In genomic region chr7:77698042-77698625, GRCh38 we compare ENCODE assay signal across 8 cellular contexts. TPM values are rescaled to one million over a fixed set of nuclear protein-coding genes. Genes with fewer than 3 reads are reported as not detected.
DNase-seq lines count a peak whose midpoint lies in the region; ATAC-seq and TF ChIP-seq lines count a peak whose summit lies in the region.

No MANE protein-coding gene starts in this region.

- no peak for TF ChIP-seq CTCF in body of pancreas (IDR thresholded peaks at IDR 0.05)

- intact Hi-C loops in body of pancreas (cut with DNase I), result no loop called here

- H3K27ac ChIP-seq in BLaER1, result 0 out of 2 replicates have a peak overlapping the region, but pooled peaks have one; percentile 98
- peak overlapping the region; percentile 86 for H3K27ac ChIP-seq in Karpas-422 (ENCODE audit: low read length)
- peak overlapping the region in 3 of 4 donors; percentile 96 to 98 (median 98) for H3K27ac ChIP-seq in body of pancreas
- H3K27ac ChIP-seq in mucosa of rectum (ENCODE audit: low read depth in 2 of 2, low read length in 2 of 2), result peak overlapping the region; percentile 95 to 98

- H3K4me1 ChIP-seq in BLaER1 (peaks cover 45% of the 10 kb centered on the region), Karpas-422 (ENCODE audit: low read length) (peaks cover 42% of the 10 kb centered on the region), body of pancreas (peaks cover 57% of the 10 kb centered on the region), mucosa of rectum (ENCODE audit: control insufficient read depth in 2 of 2, insufficient read depth in 2 of 2, low read length in 2 of 2) (peaks cover 12 to 31% of the 10 kb centered on the region in 2 donors)

- peak overlapping the region; percentile 96 for H3K4me2 ChIP-seq in BLaER1
- peak overlapping the region; percentile 82 for H3K4me2 ChIP-seq in Karpas-422 (ENCODE audit: low read depth, low read length, poor library complexity, severe bottlenecking)

- H3K4me3 ChIP-seq in BLaER1 (peak overlapping the region; percentile 99), Karpas-422 (ENCODE audit: low read length) (peak overlapping the region; percentile 92), body of pancreas (peak overlapping the region; percentile 91 to 100), mucosa of rectum (ENCODE audit: low read length in 2 of 2) (peak overlapping the region; percentile 98 to 100)

- H2AFZ ChIP-seq in Karpas-422 (ENCODE audit: low read length), result no peak overlapping the region

- H3K9me2 ChIP-seq in Karpas-422 (replicated peaks; ENCODE audit: insufficient read depth, low read length), result no peaks in the 10 kb centered on the region

- ATAC-seq in body of pancreas (no peak), HG03039 (IDR thresholded peaks at IDR 0.05; ENCODE audit: unreplicated experiment) (no peak)

- no peak for TF ChIP-seq POLR2A in body of pancreas (IDR thresholded peaks at IDR 0.05)

- H3K27me3 ChIP-seq in BLaER1, result no peaks in the 10 kb centered on the region
- no peaks in the 10 kb centered on the region for H3K27me3 ChIP-seq in Karpas-422 (ENCODE audit: low read length)
- H3K27me3 ChIP-seq in body of pancreas, result no peaks in the 10 kb centered on the region
- no peaks in the 10 kb centered on the region for H3K27me3 ChIP-seq in mucosa of rectum (ENCODE audit: control insufficient read depth in 2 of 2, insufficient read depth in 2 of 2, low read length in 2 of 2)

- H3K9me3 ChIP-seq in BLaER1 (no peaks in the 10 kb centered on the region), Karpas-422 (ENCODE audit: low read length) (no peaks in the 10 kb centered on the region), body of pancreas (no peaks in the 10 kb centered on the region), mucosa of rectum (ENCODE audit: control insufficient read depth in 2 of 2, low read length in 2 of 2) (no peaks in the 10 kb centered on the region)

- DNase-seq in Karpas-422, result peak; percentile 59
- no peak for DNase-seq in body of pancreas
- no peak for DNase-seq in NCI-H187 treated with DMSO at 0.1 percent for 48 hours (lab: John Stamatoyannopoulos, UW)
- DNase-seq in NCI-H2171 treated with DMSO at 0.1 percent for 48 hours (lab: John Stamatoyannopoulos, UW), result no peak
- DNase-seq in NCI-H82 (lab: John Stamatoyannopoulos, UW), result no peak

- peaks cover 19% of the 10 kb centered on the region; the same call in 1 of the 2 replicates for H3K36me3 ChIP-seq in BLaER1
- H3K36me3 ChIP-seq in Karpas-422 (ENCODE audit: insufficient read depth, low read length), result peaks cover 4% of the 10 kb centered on the region; the same call in 1 of the 2 replicates
- no peaks in the 10 kb centered on the region for H3K36me3 ChIP-seq in body of pancreas (replicated peaks in 1 of 2; ENCODE audit: insufficient read depth in 1 of 2, low read depth in 2 of 2)
- H3K36me3 ChIP-seq in mucosa of rectum (ENCODE audit: control insufficient read depth in 2 of 2, insufficient read depth in 2 of 2, low read length in 2 of 2), result peaks cover 0 to 2% of the 10 kb centered on the region in 2 donors

- H3K79me2 ChIP-seq in Karpas-422 (ENCODE audit: low read length), result peaks cover 95% of the 10 kb centered on the region

- H4K20me1 ChIP-seq in BLaER1 (peaks cover 62% of the 10 kb centered on the region), Karpas-422 (ENCODE audit: insufficient read depth, low read depth, low read length) (peaks cover 9% of the 10 kb centered on the region; the same call in 1 of the 2 replicates)

- H3K9ac ChIP-seq in BLaER1 (peak overlapping the region; percentile 98), Karpas-422 (ENCODE audit: low read length) (peak overlapping the region; percentile 91), mucosa of rectum (ENCODE audit: low read depth in 1 of 2, low read length in 2 of 2) (peak overlapping the region; percentile 96 to 99)

RNA-seq across cellular contexts. Expression of gene RSBN1L, which starts 1.9 kb away (rescaled TPM):
- 14.1 and 33.7 TPM in 2 replicates for total RNA-seq in Karpas-422 (2014; rRNA removed; shearing (Covaris generic); ENCODE audit: low replicate concordance)
- 10 to 100 TPM; 15.8 to 16.2 TPM for total RNA-seq in body of pancreas
